18 cellular contexts compared by ENCODE assay signal in the genomic region with DNA sequence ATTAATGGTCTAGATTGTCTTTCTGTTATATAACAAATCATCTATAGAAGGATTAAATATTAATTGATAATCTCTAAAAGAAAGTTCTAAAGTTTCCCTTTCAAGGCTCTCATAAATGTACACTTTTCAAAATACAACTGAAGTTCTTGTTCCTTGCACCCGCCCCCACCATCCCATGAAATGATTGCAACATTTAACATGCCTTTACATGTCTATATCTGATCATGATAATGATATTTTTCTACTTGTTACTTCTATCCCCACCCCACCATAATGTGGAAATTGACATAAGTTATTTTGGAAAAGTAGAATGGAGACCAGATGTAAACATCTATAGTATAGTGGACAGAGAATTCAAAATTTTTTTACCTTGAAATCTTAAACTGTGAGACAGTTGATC.
DNase-seq lines count a peak whose midpoint lies in the region; ATAC-seq, FAIRE-seq and TF ChIP-seq lines count a peak whose summit lies in the region.
"Had no signal": no experiment of that assay in that cellular context is flagged by ENCODE, and none has a peak within 500 bp of the region (broad histone marks: within the 10 kb centered on the region; RNA-seq: fewer than 3 reads in every experiment).

No MANE protein-coding gene starts in this region.

- POLR2A ChIA-PET in OCI-LY7 (lab: Charles Lee): interaction anchor here (0.7 to 1.8 kb wide), 5 partner anchors 20 to 569 kb away, joined by 3 to 5 read pairs (median 3); no protein-coding TSS in a partner anchor

- H3K4me2 ChIP-seq in OCI-LY7 (ENCODE audit: low read length) (peak overlapping the region; percentile 54), mammary epithelial cell (ENCODE audit: insufficient read depth, low read depth, low read length) (peak overlapping the region; percentile 45), keratinocyte (ENCODE audit: control insufficient read depth, extremely low read depth, insufficient read depth, low read depth, low read length) (peak overlapping the region; percentile 45)
- H3K4me2 ChIP-seq: GM23338 had no signal

- no peaks in the 10 kb centered on the region for H3K9me1 ChIP-seq in keratinocyte (ENCODE audit: control insufficient read depth, extremely low read depth, insufficient read depth, low read length)

- H3K79me2 ChIP-seq in OCI-LY7 (ENCODE audit: insufficient read depth, low read depth, low read length) (no peaks in the 10 kb centered on the region), mammary epithelial cell (ENCODE audit: insufficient read depth, low read length) (no peaks in the 10 kb centered on the region), keratinocyte (ENCODE audit: control insufficient read depth, insufficient read depth, low read length) (no peaks in the 10 kb centered on the region)

- H3K9me2 ChIP-seq in OCI-LY7 (ENCODE audit: insufficient read depth, low read length): no peaks in the 10 kb centered on the region

- FAIRE-seq in keratinocyte (lab: Jason Lieb, UNC) (no peak), pancreas (lab: Jason Lieb, UNC) (no peak)
- FAIRE-seq: GM12892 had no signal

- H3K9ac ChIP-seq in mammary epithelial cell (ENCODE audit: insufficient read depth, low read length): no peak overlapping the region
- H3K9ac ChIP-seq in keratinocyte (ENCODE audit: control insufficient read depth, extremely low read depth, insufficient read depth, low read length): no peak overlapping the region

- ATAC-seq in GM18505 (IDR thresholded peaks at IDR 0.05; ENCODE audit: unreplicated experiment) (no peak), pancreas (no peak)
- ATAC-seq: GM23338 had no signal

- H3K27ac ChIP-seq in OCI-LY7 (ENCODE audit: low read depth, low read length, poor library complexity, severe bottlenecking): no peak overlapping the region
- no peak overlapping the region for H3K27ac ChIP-seq in mammary epithelial cell (ENCODE audit: insufficient read depth, low read depth, low read length)
- H3K27ac ChIP-seq in keratinocyte (ENCODE audit: control insufficient read depth, insufficient read depth, low read length): no peak overlapping the region
- H3K27ac ChIP-seq in pancreas: no peak overlapping the region
- H3K27ac ChIP-seq: 22Rv1 had no signal

- H3K9me3 ChIP-seq in OCI-LY7 (ENCODE audit: low read length) (no peaks in the 10 kb centered on the region), mammary epithelial cell (replicated peaks; ENCODE audit: insufficient read depth, low read length) (no peaks in the 10 kb centered on the region), keratinocyte (ENCODE audit: control insufficient read depth, low read depth, low read length) (no peaks in the 10 kb centered on the region), pancreas (no peaks in the 10 kb centered on the region)

- peaks cover 20% of the 10 kb centered on the region for H3K4me1 ChIP-seq in OCI-LY7 (ENCODE audit: insufficient read depth, low read length, poor library complexity, severe bottlenecking)
- peaks cover 8% of the 10 kb centered on the region for H3K4me1 ChIP-seq in mammary epithelial cell (ENCODE audit: insufficient read depth, low read length)
- H3K4me1 ChIP-seq in keratinocyte (ENCODE audit: control insufficient read depth, extremely low read depth, insufficient read depth, low read length): peaks cover 9% of the 10 kb centered on the region
- H3K4me1 ChIP-seq in pancreas: no peaks in the 10 kb centered on the region

- in situ Hi-C loops in mammary epithelial cell (cut with MboI; ENCODE audit: low sequenced_read_pairs in 2 of 2): no loop called here

- 0% methylated on average over 1 of the region's 1 CpG for WGBS in mammary epithelial cell (ENCODE audit: low coverage, missing lambda C conversion rate)
- 46 to 56% methylated on average over 1 of the region's 1 CpG for WGBS in pancreas, 2 donors

- dilution Hi-C loops in mammary epithelial cell (cut with HindIII; ENCODE audit: low sequenced_read_pairs): no loop called here
- dilution Hi-C loops in keratinocyte (cut with MboI; ENCODE audit: extremely low pct_ligation_motif_present, low sequenced_read_pairs): no loop called here

- peak overlapping the region; percentile 67 for H2AFZ ChIP-seq in OCI-LY7 (ENCODE audit: low read length)
- H2AFZ ChIP-seq in mammary epithelial cell (ENCODE audit: low read depth, low read length): no peak overlapping the region
- no peak overlapping the region for H2AFZ ChIP-seq in keratinocyte (ENCODE audit: control insufficient read depth, low read length)
- H2AFZ ChIP-seq: GM23338 had no signal

- H3K4me3 ChIP-seq in OCI-LY7 (ENCODE audit: low read depth, low read length, poor library complexity, severe bottlenecking) (no peak overlapping the region), mammary epithelial cell (replicated peaks in 1 of 3; ENCODE audit: insufficient read depth in 1 of 3, low read depth in 2 of 3, low read length in 3 of 3) (no peak overlapping the region), keratinocyte (ENCODE audit: control insufficient read depth in 2 of 3, extremely low read depth in 1 of 3, insufficient read depth in 2 of 3, low read depth in 1 of 3, low read length in 3 of 3) (no peak overlapping the region), pancreas (no peak overlapping the region)
- H3K4me3 ChIP-seq: GM23338 had no signal

- no peak for TF ChIP-seq POLR2A in GM18505 (IDR thresholded peaks at IDR 0.05; ENCODE audit: borderline replicate concordance, extremely low read depth, insufficient read depth, insufficient read length)

- no TSS peak for BruUV-seq in OCI-LY7 (replicated peaks; lab: Mats Ljungman, UMichigan)
- no TSS peak for BruUV-seq in mammary epithelial cell (replicated peaks; lab: Mats Ljungman, UMichigan)

- DNase-seq in DMS 273 (lab: John Stamatoyannopoulos, UW; ENCODE audit: unreplicated experiment) (peak; percentile 45), DMS 273 treated with DMSO at 0.1 percent for 48 hours (lab: John Stamatoyannopoulos, UW) (no peak), OCI-LY7 (ENCODE audit: low spot score) (no peak), mammary epithelial cell (peak; percentile 19), keratinocyte (ENCODE audit: low read depth, low spot score) (no peak), superior temporal gyrus (ENCODE audit: extremely low spot score) (no peak), pancreas (no peak)
- DNase-seq: Calu3; CD4-positive, alpha-beta T cell; DMS153; DMS79 treated with DMSO at 0.1 percent for 48 hours; GDM1; H7; IMR-90 had no signal

- CTCF ChIA-PET in OCI-LY7 (lab: Charles Lee; ENCODE audit: unreplicated experiment): interaction anchor here (0.8 kb wide), 2 partner anchors 15 to 202 kb away, joined by 3 to 4 read pairs; no protein-coding TSS in a partner anchor
- CTCF ChIA-PET in mammary epithelial cell (lab: Charles Lee; ENCODE audit: low non-redundant PET): no interaction called here

- TF ChIP-seq CTCF in OCI-LY7 (conservative IDR thresholded peaks at IDR 0.05; ENCODE audit: low read length): no peak
- TF ChIP-seq CTCF in mammary epithelial cell (conservative IDR thresholded peaks at IDR 0.05 in 1 of 2, IDR thresholded peaks at IDR 0.05 in 1 of 2; ENCODE audit: extremely low read depth in 1 of 2, insufficient read depth in 1 of 2, low read depth in 1 of 2, low read length in 2 of 2): no peak
- no peak for TF ChIP-seq CTCF in keratinocyte (optimal IDR thresholded peaks at IDR 0.05 in 1 of 3, IDR thresholded peaks at IDR 0.05 in 1 of 3, conservative IDR thresholded peaks at IDR 0.05 in 1 of 3; ENCODE audit: extremely low read depth in 1 of 3, insufficient read depth in 2 of 3, low read length in 3 of 3)
- no peak for TF ChIP-seq CTCF in pancreas (IDR thresholded peaks at IDR 0.05)

- H3K36me3 ChIP-seq in OCI-LY7 (ENCODE audit: insufficient read depth, low read length): no peaks in the 10 kb centered on the region
- no peaks in the 10 kb centered on the region for H3K36me3 ChIP-seq in mammary epithelial cell (ENCODE audit: insufficient read depth, low read length)
- H3K36me3 ChIP-seq in keratinocyte (ENCODE audit: control insufficient read depth in 2 of 2, extremely low read depth in 1 of 2, insufficient read depth in 2 of 2, low read length in 2 of 2): no peaks in the 10 kb centered on the region
- H3K36me3 ChIP-seq in pancreas: no peaks in the 10 kb centered on the region

- intact Hi-C loops in OCI-LY7 (cut with micrococcal nuclease; ENCODE audit: unreplicated experiment) (loop anchor here (5.0 kb wide), 1 partner anchor 50 kb away; no protein-coding TSS in a partner anchor), mammary epithelial cell (cut with micrococcal nuclease) (no loop called here), pancreas (cut with DNase I) (no loop called here)

- no peaks in the 10 kb centered on the region for H4K20me1 ChIP-seq in OCI-LY7 (ENCODE audit: insufficient read depth, low read length)
- no peaks in the 10 kb centered on the region for H4K20me1 ChIP-seq in mammary epithelial cell (ENCODE audit: insufficient read depth, low read length)
- no peaks in the 10 kb centered on the region for H4K20me1 ChIP-seq in keratinocyte (ENCODE audit: control insufficient read depth, extremely low read depth, insufficient read depth, low read length)

- H3K27me3 ChIP-seq in mammary epithelial cell (ENCODE audit: insufficient read depth, low read length): no peaks in the 10 kb centered on the region
- H3K27me3 ChIP-seq in keratinocyte (ENCODE audit: control insufficient read depth, extremely low read depth, insufficient read depth, low read length): no peaks in the 10 kb centered on the region
- no peaks in the 10 kb centered on the region for H3K27me3 ChIP-seq in pancreas

Comparison
In these comparisons a context has a peak if more than half of its experiments do, and no peak if none do; other contexts are left out.
1. DNase-seq: peak in DMS 273 (single experiment) and mammary epithelial cell (single experiment); none in DMS 273 treated with DMSO at 0.1 percent for 48 hours (single experiment), OCI-LY7 (single experiment), keratinocyte (single experiment), superior temporal gyrus (single experiment) and pancreas (0 of 6).
2. Peak in every context shown above with its lines, with median percentiles within 50 percentile points of each other: H3K4me2 ChIP-seq.